Comparison of ENCODE assay signal across 10 cellular contexts in the genomic region with DNA sequence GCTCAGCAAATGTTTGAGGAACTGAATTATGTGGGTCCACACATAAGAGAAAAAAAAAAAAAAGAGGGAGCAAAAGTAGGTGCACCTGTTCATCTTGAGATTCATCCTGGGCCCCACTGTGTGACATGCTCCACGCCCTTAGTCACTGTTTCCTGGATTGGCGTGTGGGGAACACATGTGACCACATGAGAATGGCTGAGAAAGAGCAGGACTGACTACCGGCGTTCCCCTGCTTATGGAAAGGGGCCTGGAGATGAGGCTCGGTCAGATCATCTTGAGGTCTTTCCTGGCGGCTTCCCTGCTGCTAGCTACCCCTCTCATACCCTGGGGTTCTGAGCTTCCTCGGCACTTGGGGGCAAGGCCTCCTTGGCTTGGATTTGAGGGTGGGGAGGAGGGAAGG. TPM values are rescaled to one million over a fixed set of nuclear protein-coding genes. Genes with fewer than 3 reads are reported as not detected.
DNase-seq lines count a peak whose midpoint lies in the region; ATAC-seq and TF ChIP-seq lines count a peak whose summit lies in the region.
"Had no signal": no experiment of that assay in that cellular context is flagged by ENCODE, and none has a peak within 500 bp of the region (broad histone marks: within the 10 kb centered on the region; RNA-seq: fewer than 3 reads in every experiment).

No MANE protein-coding gene starts in this region.

- H3K9me3 Mint-ChIP-seq in GM23338 (no peaks in the 10 kb centered on the region), endodermal cell (no peaks in the 10 kb centered on the region)

- H3K4me1 Mint-ChIP-seq in GM23338, result peaks cover 24% of the 10 kb centered on the region
- H3K4me1 Mint-ChIP-seq in endodermal cell, result peaks cover 27% of the 10 kb centered on the region

- H3K36me3 ChIP-seq in colonic mucosa, result no peaks in the 10 kb centered on the region
- peaks cover 18% of the 10 kb centered on the region for H3K36me3 ChIP-seq in osteoblast (ENCODE audit: insufficient read depth, low read length)
- no peaks in the 10 kb centered on the region; the same call in 1 of the 2 replicates for H3K36me3 ChIP-seq in GM23338 (ENCODE audit: insufficient read depth)
- H3K36me3 ChIP-seq in endodermal cell (ENCODE audit: control insufficient read depth, insufficient read depth, low read length), result peaks cover 14% of the 10 kb centered on the region

- no peaks in the 10 kb centered on the region for H3F3A ChIP-seq in GM23338 (replicated peaks; ENCODE audit: low read depth)

- DNase-seq in CD1c-positive myeloid dendritic cell (ENCODE audit: extremely low spot score) (peak; percentile 43), colonic mucosa (peak; percentile 39), osteoblast (ENCODE audit: insufficient read length, low spot score, missing footprints) (no peak), GM23338 (ENCODE audit: low spot score) (no peak), endodermal cell (no peak), LoVo (ENCODE audit: low spot score) (no peak)
- DNase-seq: effector CD8-positive, alpha-beta T cell; H7 had no signal

- H2AFZ ChIP-seq in osteoblast (ENCODE audit: low read length) (no peak overlapping the region), GM23338 (no peak overlapping the region)

- H3K9ac ChIP-seq in colonic mucosa (ENCODE audit: low read depth in 2 of 2, low read length in 2 of 2), result peak overlapping the region; percentile 19 to 46
- H3K9ac ChIP-seq in endodermal cell (ENCODE audit: extremely low read depth, low read length, poor library complexity, severe bottlenecking), result no peak overlapping the region

- ATAC-seq in HG02610 (IDR thresholded peaks at IDR 0.05; ENCODE audit: unreplicated experiment) (peak; percentile 30), HG03025 (IDR thresholded peaks at IDR 0.05; ENCODE audit: low FRiP score, unreplicated experiment) (no peak), GM23338 (no peak)

- H3K27ac ChIP-seq in colonic mucosa (peak overlapping the region; percentile 38), osteoblast (ENCODE audit: low read depth, low read length) (no peak overlapping the region), GM23338 (ENCODE audit: low read depth) (no peak overlapping the region), endodermal cell (ENCODE audit: low read depth, low read length) (no peak overlapping the region)

- intact Hi-C loops in colonic mucosa (cut with DNase I), result no loop called here

- no peaks in the 10 kb centered on the region for H3K9me3 ChIP-seq in colonic mucosa
- no peaks in the 10 kb centered on the region for H3K9me3 ChIP-seq in osteoblast (ENCODE audit: low read depth, low read length)
- H3K9me3 ChIP-seq in endodermal cell (ENCODE audit: control insufficient read depth, low read length), result no peaks in the 10 kb centered on the region

- WGBS in endodermal cell (ENCODE audit: insufficient coverage in 1 of 2, insufficient read length in 1 of 2), 2 experiments, result 93 to 94% methylated on average over 2 to 6 of the region's 7 CpGs

- no peaks in the 10 kb centered on the region; the same call in 2 of the 3 replicates for H3K36me3 Mint-ChIP-seq in GM23338 (ENCODE audit: low read depth)
- peaks cover 20% of the 10 kb centered on the region for H3K36me3 Mint-ChIP-seq in endodermal cell (ENCODE audit: low read depth)

- H3K27ac Mint-ChIP-seq in GM23338, result no peak overlapping the region
- no peak overlapping the region for H3K27ac Mint-ChIP-seq in endodermal cell

- H3K27me3 ChIP-seq in colonic mucosa, result no peaks in the 10 kb centered on the region
- H3K27me3 ChIP-seq in osteoblast (ENCODE audit: insufficient read depth, low read length), result no peaks in the 10 kb centered on the region
- 0 out of 2 replicates have a peak, but pooled peaks cover 5% of the 10 kb centered on the region for H3K27me3 ChIP-seq in GM23338 (ENCODE audit: insufficient read depth)
- H3K27me3 ChIP-seq in endodermal cell (ENCODE audit: control insufficient read depth, insufficient read depth, low read length, poor library complexity, severe bottlenecking), result no peaks in the 10 kb centered on the region

- H3K79me2 ChIP-seq in osteoblast (ENCODE audit: insufficient read depth, low read length) (peaks cover 85% of the 10 kb centered on the region), GM23338 (replicated peaks; ENCODE audit: insufficient read depth) (peaks cover 47% of the 10 kb centered on the region)

- H3K4me3 Mint-ChIP-seq in GM23338 (no peak overlapping the region), endodermal cell (no peak overlapping the region)

- no peaks in the 10 kb centered on the region for H3K9me2 ChIP-seq in GM23338 (ENCODE audit: insufficient read depth)

- peaks cover 75% of the 10 kb centered on the region for H4K20me1 ChIP-seq in osteoblast (ENCODE audit: insufficient read depth, low read length)
- peaks cover 55% of the 10 kb centered on the region for H4K20me1 ChIP-seq in GM23338 (replicated peaks; ENCODE audit: insufficient read depth)

- H3K4me3 ChIP-seq in colonic mucosa (no peak overlapping the region), osteoblast (ENCODE audit: insufficient read depth, low read length) (no peak overlapping the region), GM23338 (no peak overlapping the region), endodermal cell (ENCODE audit: low read length) (no peak overlapping the region)

- H3K4me2 ChIP-seq in osteoblast (ENCODE audit: insufficient read depth, low read length) (peak overlapping the region; percentile 100), GM23338 (no peak overlapping the region)

- TF ChIP-seq CTCF in colonic mucosa (IDR thresholded peaks at IDR 0.05) (no peak), osteoblast (IDR thresholded peaks at IDR 0.05; ENCODE audit: extremely low read depth, low read depth, low read length) (no peak), GM23338 (conservative IDR thresholded peaks at IDR 0.05; ENCODE audit: low read depth in 2 of 2) (no peak), endodermal cell (conservative IDR thresholded peaks at IDR 0.05) (no peak)

- peaks cover 5% of the 10 kb centered on the region for H3K27me3 Mint-ChIP-seq in GM23338 (ENCODE audit: insufficient read depth, low read depth, poor library complexity)
- no peaks in the 10 kb centered on the region for H3K27me3 Mint-ChIP-seq in endodermal cell (ENCODE audit: insufficient read depth)

- H3K4me1 ChIP-seq in colonic mucosa (peaks cover 34% of the 10 kb centered on the region), osteoblast (ENCODE audit: insufficient read depth, low read length) (peaks cover 49% of the 10 kb centered on the region), GM23338 (ENCODE audit: insufficient read depth) (peaks cover 16% of the 10 kb centered on the region; the same call in 1 of the 2 replicates), endodermal cell (ENCODE audit: control insufficient read depth, insufficient read depth, low read length) (peaks cover 14% of the 10 kb centered on the region)

TF ChIP-seq in GM23338, 12 proteins besides CTCF, POLR2A, EP300 and RAD21:
- TF ChIP-seq ZNF331 (CRISPR knock-in tag; IDR thresholded peaks at IDR 0.05; ENCODE audit: low read depth), result no peak

RNA-seq across cellular contexts. Expression of a gene that starts 3.9 kb away (rescaled TPM):
- 10 to 100 TPM; 23.8 to 29.5 TPM for total RNA-seq in colonic mucosa
- total RNA-seq in osteoblast, result 32.7 and 34.0 TPM in 2 replicates
- total RNA-seq in GM23338 (2014; rRNA removed; shearing (Covaris generic)), result 56.5 and 58.2 TPM in 2 replicates
- 25.7 and 26.5 TPM in 2 replicates for polyA plus RNA-seq in GM23338 (2016; fragmentation: Nextera tagmentation; extraction: Ambion mirVana)
- total RNA-seq in endodermal cell, result 10 to 100 TPM; 31.5 to 32.0 TPM
- polyA plus RNA-seq in endodermal cell (2013, experiment 1 of 2), result 33.2 TPM
- polyA plus RNA-seq in endodermal cell (2013, experiment 2 of 2), result 31.2 TPM

RNA-seq across cellular contexts. Expression of a gene that starts 6.0 kb away (rescaled TPM):
- 10 to 100 TPM; 24.9 to 29.6 TPM for total RNA-seq in colonic mucosa
- total RNA-seq in osteoblast, result 18.9 and 25.7 TPM in 2 replicates
- 17.3 and 24.1 TPM in 2 replicates for total RNA-seq in GM23338 (2014; rRNA removed; shearing (Covaris generic))
- polyA plus RNA-seq in GM23338 (2016; fragmentation: Nextera tagmentation; extraction: Ambion mirVana), result 8.4 and 9.9 TPM in 2 replicates
- total RNA-seq in endodermal cell, result 10 to 100 TPM; 19.5 to 28.3 TPM
- polyA plus RNA-seq in endodermal cell (2013, experiment 1 of 2), result 15.6 TPM
- polyA plus RNA-seq in endodermal cell (2013, experiment 2 of 2), result 15.2 TPM

Comparison
In these comparisons a context has a peak if more than half of its experiments do, and no peak if none do; other contexts are left out.
1. DNase-seq: peak in CD1c-positive myeloid dendritic cell (single experiment) and colonic mucosa (single experiment); none in osteoblast (single experiment), GM23338 (single experiment), endodermal cell (single experiment) and LoVo (single experiment).